ENCODE assay signal across 15 cellular contexts in the genomic region with DNA sequence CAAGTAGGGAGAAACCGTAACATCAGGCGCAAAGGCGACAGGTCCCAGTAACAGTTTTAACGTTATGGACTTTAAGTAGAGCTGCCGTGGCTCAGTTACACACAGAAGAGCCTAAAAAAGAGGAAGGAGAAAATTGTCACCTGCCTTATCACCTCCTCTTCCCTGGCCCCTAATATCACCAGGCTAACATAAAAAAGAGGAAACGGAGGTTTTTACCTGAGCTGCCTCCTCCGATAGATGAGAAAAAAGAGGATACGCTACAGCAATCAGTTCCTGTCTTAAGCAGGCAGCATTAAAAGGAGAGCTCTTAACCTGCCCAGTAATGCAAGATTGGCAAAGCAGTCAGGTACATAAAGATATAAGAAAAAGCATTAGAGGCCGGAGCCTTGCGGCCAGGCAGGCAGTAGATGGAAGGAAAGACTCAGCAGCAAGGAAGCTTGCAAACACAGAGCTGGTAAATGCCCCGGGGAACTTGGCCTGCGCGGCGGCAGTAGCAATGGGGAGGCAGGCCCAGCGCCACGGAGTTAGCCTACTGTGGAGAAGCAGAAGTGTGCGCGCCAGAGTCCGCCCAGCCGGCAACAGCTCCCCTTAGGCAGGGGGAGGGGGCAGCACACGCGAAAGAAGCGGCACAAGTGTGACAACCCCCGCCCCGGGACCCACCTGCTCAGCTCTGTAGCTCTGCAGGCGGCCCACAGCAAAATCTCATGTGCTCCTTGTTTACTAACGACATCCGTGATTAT.
DNase-seq lines count a peak whose midpoint lies in the region; ATAC-seq and TF ChIP-seq lines count a peak whose summit lies in the region.
"Had no signal": no experiment of that assay in that cellular context is flagged by ENCODE, and none has a peak within 500 bp of the region (broad histone marks: within the 10 kb centered on the region; RNA-seq: fewer than 3 reads in every experiment).

No MANE protein-coding gene starts in this region.

- TF ChIP-seq POLR2A in gastrocnemius medialis (IDR thresholded peaks at IDR 0.05) = no peak

- DNase-seq in Right ventricle myocardium inferior (ENCODE audit: missing footprints) (peak; percentile 55), right atrium auricular region (ENCODE audit: low spot score) (no peak), ecto neural progenitor cell (ENCODE audit: low spot score) (peak; percentile 63), aorta (peak in 1 of 2 donors; percentile 80), NCI-H2107 (lab: John Stamatoyannopoulos, UW) (no peak), gastrocnemius medialis (no peak)
- no peak for DNase-seq in stimulated activated CD4-positive, alpha-beta T cell treated with anti-CD3 and anti-CD28 coated beads, Interleukin-4, amount 100 ng/mL, for 24 hours
- DNase-seq: CD4-positive, CD25-positive, alpha-beta regulatory T cell; cortex of kidney; GM23248; NCI-H187 treated with DMSO at 0.1 percent for 48 hours; stomach had no signal

- in situ Hi-C loops in gastrocnemius medialis (cut with MboI; ENCODE audit: low sequenced_read_pairs in 4 of 4) = no loop called here

- no peak for TF ChIP-seq CTCF in right atrium auricular region (IDR thresholded peaks at IDR 0.05)
- TF ChIP-seq CTCF in gastrocnemius medialis (IDR thresholded peaks at IDR 0.05 in 4 of 5, conservative IDR thresholded peaks at IDR 0.05 in 1 of 5) = no peak

- no peak for ATAC-seq in Right ventricle myocardium inferior
- peak; percentile 52 for ATAC-seq in aorta (ENCODE audit: low FRiP score)
- no peak for ATAC-seq in gastrocnemius medialis

- WGBS in aorta, 2 donors = 30 to 34% methylated on average over 28 of the region's 28 CpGs

- H3K4me3 ChIP-seq in right atrium auricular region (no peak overlapping the region), muscle layer of colon (ENCODE audit: low read depth in 1 of 2, low read length in 2 of 2) (peak overlapping the region in 1 of 2 donors; percentile 26), aorta (ENCODE audit: low read length in 2 of 2) (no peak overlapping the region), gastrocnemius medialis (no peak overlapping the region)
- H3K4me3 ChIP-seq: GM23248, SK-N-MC, skin epidermis had no signal

- no peak overlapping the region for H3K9ac ChIP-seq in muscle layer of colon (ENCODE audit: low read length)
- H3K9ac ChIP-seq: GM23248 had no signal

- H3K27ac ChIP-seq in right atrium auricular region (no peak overlapping the region), muscle layer of colon (ENCODE audit: low read depth, low read length) (peak overlapping the region; percentile 34), aorta (ENCODE audit: low read depth in 1 of 2, low read length in 2 of 2) (no peak overlapping the region), gastrocnemius medialis (no peak overlapping the region)
- H3K27ac ChIP-seq: GM23248, SK-N-MC, skin epidermis, stomach had no signal

- H3K36me3 ChIP-seq in right atrium auricular region (no peaks in the 10 kb centered on the region), muscle layer of colon (ENCODE audit: insufficient read depth, low read length) (no peaks in the 10 kb centered on the region), aorta (ENCODE audit: control insufficient read depth in 1 of 2, insufficient read depth in 2 of 2, low read length in 1 of 2) (no peaks in the 10 kb centered on the region), gastrocnemius medialis (no peaks in the 10 kb centered on the region)
- H3K36me3 ChIP-seq: stomach had no signal

- H3K9me3 ChIP-seq in right atrium auricular region = no peaks in the 10 kb centered on the region
- no peaks in the 10 kb centered on the region for H3K9me3 ChIP-seq in muscle layer of colon (ENCODE audit: low read length)
- H3K9me3 ChIP-seq in aorta (ENCODE audit: control insufficient read depth, low read length) = no peaks in the 10 kb centered on the region
- H3K9me3 ChIP-seq in gastrocnemius medialis = no peaks in the 10 kb centered on the region
- H3K9me3 ChIP-seq: stomach had no signal

- no peaks in the 10 kb centered on the region for H3K4me1 ChIP-seq in right atrium auricular region
- no peaks in the 10 kb centered on the region for H3K4me1 ChIP-seq in muscle layer of colon (ENCODE audit: insufficient read depth, low read length)
- no peaks in the 10 kb centered on the region for H3K4me1 ChIP-seq in aorta (ENCODE audit: control insufficient read depth in 1 of 2, insufficient read depth in 2 of 2, low read length in 2 of 2)
- no peaks in the 10 kb centered on the region for H3K4me1 ChIP-seq in gastrocnemius medialis
- H3K4me1 ChIP-seq: stomach had no signal

- intact Hi-C loops in Right ventricle myocardium inferior (cut with DNase I) = no loop called here
- intact Hi-C loops in aorta (cut with DNase I) = no loop called here
- intact Hi-C loops in gastrocnemius medialis (cut with DNase I; ENCODE audit: low total_unique reads) = no loop called here

- H3K27me3 ChIP-seq in right atrium auricular region (no peaks in the 10 kb centered on the region), muscle layer of colon (ENCODE audit: control insufficient read depth in 1 of 2, insufficient read depth in 2 of 2, low read length in 2 of 2) (no peaks in the 10 kb centered on the region), aorta (ENCODE audit: control insufficient read depth in 1 of 2, insufficient read depth in 2 of 2, low read length in 1 of 2) (peaks cover 0 to 2% of the 10 kb centered on the region in 2 donors), gastrocnemius medialis (no peaks in the 10 kb centered on the region)

Comparison
In these comparisons a context has a peak if more than half of its experiments do, and no peak if none do; other contexts are left out.
1. DNase-seq: peak in Right ventricle myocardium inferior (single experiment) and ecto neural progenitor cell (single experiment); none in right atrium auricular region (single experiment), NCI-H2107 (single experiment), gastrocnemius medialis (0 of 2) and stimulated activated CD4-positive, alpha-beta T cell treated with anti-CD3 and anti-CD28 coated beads, Interleukin-4, amount 100 ng/mL, for 24 hours (single experiment).